ENCODE assay signal across 3 cellular contexts in genomic region chr7:143709895-143710294, GRCh38. TPM values are rescaled to one million over a fixed set of nuclear protein-coding genes. Genes with fewer than 3 reads are reported as not detected.
"Had no signal": no experiment of that assay in that cellular context is flagged by ENCODE, and none has a peak within 500 bp of the region (broad histone marks: within the 10 kb centered on the region; RNA-seq: fewer than 3 reads in every experiment).

No MANE protein-coding gene starts in this region.

RNA-seq across cellular contexts. Expression of gene CTAGE6, which starts 47.6 kb away (rescaled TPM):
- total RNA-seq: occipital lobe, progenitor cell of endocrine pancreas, psoas muscle had no signal
